ENCODE assay signal across 9 cellular contexts in genomic region chr3:88000853-88001252, GRCh38. TPM values are rescaled to one million over a fixed set of nuclear protein-coding genes. Genes with fewer than 3 reads are reported as not detected.
DNase-seq lines count a peak whose midpoint lies in the region; ATAC-seq and TF ChIP-seq lines count a peak whose summit lies in the region.
"Had no signal": no experiment of that assay in that cellular context is flagged by ENCODE, and none has a peak within 500 bp of the region (broad histone marks: within the 10 kb centered on the region; RNA-seq: fewer than 3 reads in every experiment).

No MANE protein-coding gene starts in this region.

- H3K27ac Mint-ChIP-seq in CD8-positive, alpha-beta T cell: no peak overlapping the region
- H3K27ac Mint-ChIP-seq in naive thymus-derived CD8-positive, alpha-beta T cell: peak overlapping the region in 2 of 10 donors; percentile 16 to 19

- H3K4me3 Mint-ChIP-seq in CD8-positive, alpha-beta T cell: peak overlapping the region; percentile 64
- H3K4me3 Mint-ChIP-seq in naive thymus-derived CD8-positive, alpha-beta T cell: peak overlapping the region; percentile 27 to 78 (median 56)

- H3K4me1 Mint-ChIP-seq in CD8-positive, alpha-beta T cell (ENCODE audit: low read depth): peaks cover 26% of the 10 kb centered on the region
- H3K4me1 Mint-ChIP-seq in naive thymus-derived CD8-positive, alpha-beta T cell: peaks cover 0 to 37% (median 10%) of the 10 kb centered on the region in 4 donors

- intact Hi-C loops in CD8-positive, alpha-beta T cell (cut with DNase I, micrococcal nuclease): loop anchor here (5.0 to 10.0 kb wide), 4 partner anchors 54 to 736 kb away; partner anchors contain the start of genes CGGBP1 (in 1 of the 2) and ZNF654 (in 1 of the 2)
- intact Hi-C loops in tibial artery (cut with DNase I; ENCODE audit: low total_unique reads): no loop called here

- TF ChIP-seq CTCF in CD8-positive, alpha-beta T cell (IDR thresholded peaks at IDR 0.05): no peak
- TF ChIP-seq CTCF in GM20000 (IDR thresholded peaks at IDR 0.05; ENCODE audit: extremely low read depth, missing control alignments) (no peak), tibial artery (IDR thresholded peaks at IDR 0.05) (no peak)

- no peaks in the 10 kb centered on the region for H3K9me3 ChIP-seq in CD8-positive, alpha-beta T cell (ENCODE audit: low read length)
- H3K9me3 ChIP-seq in tibial artery: no peaks in the 10 kb centered on the region
- H3K9me3 ChIP-seq: vagina had no signal

- peak in 2 of 7 experiments; percentile 18 to 32 for DNase-seq in CD8-positive, alpha-beta T cell
- DNase-seq in NCI-H748 treated with DMSO at 0.1 percent for 48 hours (lab: John Stamatoyannopoulos, UW) (peak; percentile 22), ecto neural progenitor cell (ENCODE audit: low spot score) (peak; percentile 60), GM20000 (ENCODE audit: low spot score) (no peak), tibial artery (no peak), NCI-H446 (lab: John Stamatoyannopoulos, UW) (no peak), middle frontal gyrus (ENCODE audit: extremely low spot score, low spot score) (no peak)
- peak in 2 of 10 donors; percentile 17 to 24 for DNase-seq in naive thymus-derived CD8-positive, alpha-beta T cell

- CTCF ChIA-PET in CD8-positive, alpha-beta T cell (lab: Charles Lee): interaction anchor here (0.6 to 1.9 kb wide), 3 partner anchors 112 to 650 kb away, joined by 3 to 11 read pairs (median 3); no protein-coding TSS in a partner anchor

- H3K36me3 Mint-ChIP-seq in CD8-positive, alpha-beta T cell: no peaks in the 10 kb centered on the region
- no peaks in the 10 kb centered on the region for H3K36me3 Mint-ChIP-seq in naive thymus-derived CD8-positive, alpha-beta T cell

- no peak for ATAC-seq in CD8-positive, alpha-beta T cell
- peak; percentile 44 to 54 for ATAC-seq in naive thymus-derived CD8-positive, alpha-beta T cell

- peaks cover 9% of the 10 kb centered on the region for H3K4me1 ChIP-seq in CD8-positive, alpha-beta T cell (ENCODE audit: insufficient read depth, low read length)
- peaks cover 0 to 9% (median under 1%) of the 10 kb centered on the region in 4 donors for H3K4me1 ChIP-seq in tibial artery
- H3K4me1 ChIP-seq: vagina had no signal

- POLR2A ChIA-PET in CD8-positive, alpha-beta T cell (lab: Charles Lee): no interaction called here
- POLR2A ChIA-PET in naive thymus-derived CD8-positive, alpha-beta T cell (lab: Charles Lee): no interaction called here

- H3K36me3 ChIP-seq in CD8-positive, alpha-beta T cell (ENCODE audit: insufficient read depth, low read length): no peaks in the 10 kb centered on the region
- H3K36me3 ChIP-seq in tibial artery: no peaks in the 10 kb centered on the region
- H3K36me3 ChIP-seq: vagina had no signal

- H3K27me3 Mint-ChIP-seq in CD8-positive, alpha-beta T cell (ENCODE audit: low read depth): peaks cover 3% of the 10 kb centered on the region
- H3K27me3 Mint-ChIP-seq in naive thymus-derived CD8-positive, alpha-beta T cell: peaks cover 0 to 3% (median 0%) of the 10 kb centered on the region in 5 donors

- no peak overlapping the region for H3K4me3 ChIP-seq in CD8-positive, alpha-beta T cell (ENCODE audit: low read depth, low read length)
- H3K4me3 ChIP-seq in tibial artery: no peak overlapping the region

- H3K9me3 Mint-ChIP-seq in CD8-positive, alpha-beta T cell: no peaks in the 10 kb centered on the region
- no peaks in the 10 kb centered on the region for H3K9me3 Mint-ChIP-seq in naive thymus-derived CD8-positive, alpha-beta T cell

- no peak overlapping the region for H3K27ac ChIP-seq in CD8-positive, alpha-beta T cell (ENCODE audit: low read depth, low read length)
- no peak overlapping the region for H3K27ac ChIP-seq in tibial artery
- H3K27ac ChIP-seq: vagina had no signal

- H3K27me3 ChIP-seq in CD8-positive, alpha-beta T cell (ENCODE audit: insufficient read depth, low read length): no peaks in the 10 kb centered on the region
- no peaks in the 10 kb centered on the region for H3K27me3 ChIP-seq in tibial artery
- H3K27me3 ChIP-seq: vagina had no signal

RNA-seq across cellular contexts. Expression of gene CGGBP1, which starts 58.0 kb away (rescaled TPM):
- total RNA-seq in CD8-positive, alpha-beta T cell: 10 to 100 TPM; 64.1 to 66.7 TPM
- 100 to 1,000 TPM; 151 to 153 TPM for total RNA-seq in naive thymus-derived CD8-positive, alpha-beta T cell
- 10 to 100 TPM; 85.8 to 97.2 (median 92.1) TPM for polyA plus RNA-seq in naive thymus-derived CD8-positive, alpha-beta T cell

RNA-seq across cellular contexts. Expression of gene ZNF654, which starts 58.2 kb away (rescaled TPM):
- total RNA-seq in CD8-positive, alpha-beta T cell: 10 to 100 TPM; 13.2 to 15.0 TPM
- 10 to 100 TPM; 23.1 to 24.7 TPM for total RNA-seq in naive thymus-derived CD8-positive, alpha-beta T cell
- 10 to 100 TPM; 11.1 to 13.9 (median 11.2) TPM for polyA plus RNA-seq in naive thymus-derived CD8-positive, alpha-beta T cell

Comparison
In these comparisons a context has a peak if more than half of its experiments do, and no peak if none do; other contexts are left out.
1. DNase-seq: peak in NCI-H748 treated with DMSO at 0.1 percent for 48 hours (single experiment) and ecto neural progenitor cell (single experiment); none in GM20000 (single experiment), tibial artery (0 of 2), NCI-H446 (0 of 2) and middle frontal gyrus (single experiment).